In genomic region chr1:226202246-226202645, GRCh38 we compare ENCODE assay signal across 35 cellular contexts. TPM values are rescaled to one million over a fixed set of nuclear protein-coding genes. Genes with fewer than 3 reads are reported as not detected.
"Had no signal": no experiment of that assay in that cellular context is flagged by ENCODE, and none has a peak within 500 bp of the region (broad histone marks: within the 10 kb centered on the region; RNA-seq: fewer than 3 reads in every experiment).

No MANE protein-coding gene starts in this region.

- H3K27ac Mint-ChIP-seq: activated CD4-positive, alpha-beta memory T cell treated with anti-CD3 and anti-CD28 coated beads for 36 hours; activated CD4-positive, alpha-beta T cell treated with anti-CD3 and anti-CD28 coated beads for 36 hours; activated CD4-positive, alpha-beta T cell treated with anti-CD3 and anti-CD28 coated beads, Interleukin-2, amount 10 ng/mL, durations not matched to agents 24 days and 14 days; activated CD8-positive, alpha-beta memory T cell treated with anti-CD3 and anti-CD28 coated beads, Interleukin-2, amount 10 ng/mL, durations not matched to agents 7 days and 5 days; activated CD8-positive, alpha-beta T cell treated with anti-CD3 and anti-CD28 coated beads, Interleukin-2, amount 10 ng/mL, durations not matched to agents 7 days and 5 days; activated naive CD4-positive, alpha-beta T cell treated with anti-CD3 and anti-CD28 coated beads for 36 hours; activated naive CD4-positive, alpha-beta T cell treated with anti-CD3 and anti-CD28 coated beads, Interleukin-2, amount 50 U/mL, for 24 hours; activated naive CD8-positive, alpha-beta T cell treated with anti-CD3 and anti-CD28 coated beads for 36 hours; activated naive CD8-positive, alpha-beta T cell treated with anti-CD3 and anti-CD28 coated beads, Interleukin-2, amount 50 U/mL, for 24 hours; activated T-helper 1 cell treated with anti-CD3 and anti-CD28 coated beads, Interleukin-12 subunit alpha, Interleukin-12 subunit beta, Interleukin-2, Interleukin-4 antibody, amounts not matched to agents 30 ng/mL and 10 ng/mL and 1 ng/mL, durations not matched to agents 14 hours and 24 hours and 36 hours; activated T-helper 2 cell treated with anti-CD3 and anti-CD28 coated beads, Interferon-gamma antibody, Interleukin-2, Interleukin-4, amounts not matched to agents 10 μg/mL and 5 μg/mL and 100 μg/mL, durations not matched to agents 14 hours and 24 hours and 36 hours; effector memory CD8-positive, alpha-beta T cell; T-helper 17 cell; T-helper 2 cell treated with Interferon-gamma antibody and Interleukin-4, amounts not matched to agents 5 μg/mL and 100 μg/mL, for 36 hours had no signal

- H3K4me3 ChIP-seq: adrenal gland, body of pancreas, esophagus muscularis mucosa, gastrocnemius medialis, heart left ventricle had no signal

- H3K4me1 Mint-ChIP-seq: activated CD4-positive, alpha-beta T cell treated with anti-CD3 and anti-CD28 coated beads for 36 hours; activated CD4-positive, alpha-beta T cell treated with anti-CD3 and anti-CD28 coated beads, Interleukin-2, amount 10 ng/mL, durations not matched to agents 24 days and 14 days; activated CD8-positive, alpha-beta memory T cell treated with anti-CD3 and anti-CD28 coated beads, Interleukin-2, amount 10 ng/mL, durations not matched to agents 7 days and 5 days; activated naive CD4-positive, alpha-beta T cell treated with anti-CD3 and anti-CD28 coated beads, Interleukin-2, amount 50 U/mL, for 24 hours; activated naive CD8-positive, alpha-beta T cell treated with anti-CD3 and anti-CD28 coated beads for 36 hours; activated naive CD8-positive, alpha-beta T cell treated with anti-CD3 and anti-CD28 coated beads, Interleukin-2, amount 50 U/mL, for 24 hours had no signal

- H3K27ac ChIP-seq: adrenal gland, body of pancreas, esophagus muscularis mucosa, foreskin keratinocyte, gastrocnemius medialis, heart left ventricle had no signal

- H3K27me3 ChIP-seq: adrenal gland, body of pancreas, esophagus muscularis mucosa, foreskin keratinocyte, gastrocnemius medialis, heart left ventricle had no signal

- DNase-seq: activated CD4-positive, alpha-beta memory T cell treated with anti-CD3 and anti-CD28 coated beads for 36 hours; activated CD4-positive, alpha-beta T cell treated with anti-CD3 and anti-CD28 coated beads for 36 hours; activated CD4-positive, alpha-beta T cell treated with anti-CD3 and anti-CD28 coated beads, Interleukin-2, amount 10 ng/mL, durations not matched to agents 24 days and 14 days; activated CD4-positive, CD25-positive, alpha-beta regulatory T cell; activated CD4-positive, CD25-positive, alpha-beta regulatory T cell treated with anti-CD3 and anti-CD28 coated beads, Interleukin-2, amount 50 U/mL, for 72 hours; activated CD8-positive, alpha-beta memory T cell treated with anti-CD3 and anti-CD28 coated beads, Interleukin-2, amount 10 ng/mL, durations not matched to agents 7 days and 5 days; activated CD8-positive, alpha-beta memory T cell treated with anti-CD3 and anti-CD28 coated beads, Interleukin-2, amount 50 U/mL, for 4 hours; activated CD8-positive, alpha-beta T cell treated with anti-CD3 and anti-CD28 coated beads, Interleukin-2, amount 10 ng/mL, durations not matched to agents 7 days and 5 days; activated effector memory CD4-positive, alpha-beta T cell treated with anti-CD3 and anti-CD28 coated beads, Interleukin-2, amount 50 U/mL, for 16 hours; activated naive CD4-positive, alpha-beta T cell treated with anti-CD3 and anti-CD28 coated beads for 36 hours; activated naive CD8-positive, alpha-beta T cell treated with anti-CD3 and anti-CD28 coated beads for 36 hours; activated naive CD8-positive, alpha-beta T cell treated with anti-CD3 and anti-CD28 coated beads, Interleukin-2, amount 50 U/mL, for 24 hours; activated T-cell treated with anti-CD3 and anti-CD28 coated beads, Interleukin-2, amount 50 U/mL, for 1 hour; activated T-cell treated with anti-CD3 and anti-CD28 coated beads, Interleukin-2, amount 50 U/mL, for 48 hours; adrenal gland; amygdala; aorta; body of pancreas; caudate nucleus; cortex of kidney; dermis blood vessel endothelial cell; effector CD4-positive, alpha-beta T cell; effector memory CD8-positive, alpha-beta T cell; erythroblast; foreskin keratinocyte; gastrocnemius medialis; glutamatergic neuron; heart left ventricle; T-helper 17 cell; T1000 had no signal

- H3K4me3 Mint-ChIP-seq: activated CD4-positive, alpha-beta memory T cell treated with anti-CD3 and anti-CD28 coated beads for 36 hours; activated CD4-positive, alpha-beta T cell treated with anti-CD3 and anti-CD28 coated beads for 36 hours; activated CD4-positive, alpha-beta T cell treated with anti-CD3 and anti-CD28 coated beads, Interleukin-2, amount 10 ng/mL, durations not matched to agents 24 days and 14 days; activated CD8-positive, alpha-beta memory T cell treated with anti-CD3 and anti-CD28 coated beads, Interleukin-2, amount 10 ng/mL, durations not matched to agents 7 days and 5 days; activated CD8-positive, alpha-beta T cell treated with anti-CD3 and anti-CD28 coated beads, Interleukin-2, amount 10 ng/mL, durations not matched to agents 7 days and 5 days; activated naive CD4-positive, alpha-beta T cell treated with anti-CD3 and anti-CD28 coated beads for 36 hours; activated naive CD4-positive, alpha-beta T cell treated with anti-CD3 and anti-CD28 coated beads, Interleukin-2, amount 50 U/mL, for 24 hours; activated naive CD8-positive, alpha-beta T cell treated with anti-CD3 and anti-CD28 coated beads for 36 hours; activated naive CD8-positive, alpha-beta T cell treated with anti-CD3 and anti-CD28 coated beads, Interleukin-2, amount 50 U/mL, for 24 hours; activated T-helper 1 cell treated with anti-CD3 and anti-CD28 coated beads, Interleukin-12 subunit alpha, Interleukin-12 subunit beta, Interleukin-2, Interleukin-4 antibody, amounts not matched to agents 30 ng/mL and 10 ng/mL and 1 ng/mL, durations not matched to agents 14 hours and 24 hours and 36 hours; effector memory CD8-positive, alpha-beta T cell; T-helper 17 cell; T-helper 2 cell treated with Interferon-gamma antibody and Interleukin-4, amounts not matched to agents 5 μg/mL and 100 μg/mL, for 36 hours had no signal

- H3K9me3 ChIP-seq: adrenal gland, body of pancreas, esophagus muscularis mucosa, gastrocnemius medialis, heart left ventricle had no signal

- ATAC-seq: activated CD4-positive, alpha-beta T cell treated with anti-CD3 and anti-CD28 coated beads for 36 hours; activated CD8-positive, alpha-beta memory T cell treated with anti-CD3 and anti-CD28 coated beads, Interleukin-2, amount 10 ng/mL, durations not matched to agents 7 days and 5 days; activated CD8-positive, alpha-beta T cell treated with anti-CD3 and anti-CD28 coated beads, Interleukin-2, amount 10 ng/mL, durations not matched to agents 7 days and 5 days; activated naive CD8-positive, alpha-beta T cell treated with anti-CD3 and anti-CD28 coated beads, Interleukin-2, amount 50 U/mL, for 24 hours; body of pancreas; effector memory CD8-positive, alpha-beta T cell; foreskin keratinocyte; gastrocnemius medialis; heart left ventricle; T-helper 17 cell had no signal

- H3K27me3 Mint-ChIP-seq: activated naive CD4-positive, alpha-beta T cell treated with anti-CD3 and anti-CD28 coated beads, Interleukin-2, amount 50 U/mL, for 24 hours had no signal

- H3K36me3 ChIP-seq: adrenal gland, esophagus muscularis mucosa, gastrocnemius medialis, heart left ventricle had no signal

- H3K4me1 ChIP-seq: adrenal gland, body of pancreas, esophagus muscularis mucosa, foreskin keratinocyte, gastrocnemius medialis had no signal

- H3K9me3 Mint-ChIP-seq: activated CD4-positive, alpha-beta memory T cell treated with anti-CD3 and anti-CD28 coated beads for 36 hours; activated CD4-positive, alpha-beta T cell treated with anti-CD3 and anti-CD28 coated beads, Interleukin-2, amount 10 ng/mL, durations not matched to agents 24 days and 14 days; activated naive CD4-positive, alpha-beta T cell treated with anti-CD3 and anti-CD28 coated beads for 36 hours; activated naive CD4-positive, alpha-beta T cell treated with anti-CD3 and anti-CD28 coated beads, Interleukin-2, amount 50 U/mL, for 24 hours; activated naive CD8-positive, alpha-beta T cell treated with anti-CD3 and anti-CD28 coated beads for 36 hours; activated naive CD8-positive, alpha-beta T cell treated with anti-CD3 and anti-CD28 coated beads, Interleukin-2, amount 50 U/mL, for 24 hours; activated T-helper 1 cell treated with anti-CD3 and anti-CD28 coated beads, Interleukin-12 subunit alpha, Interleukin-12 subunit beta, Interleukin-2, Interleukin-4 antibody, amounts not matched to agents 30 ng/mL and 10 ng/mL and 1 ng/mL, durations not matched to agents 14 hours and 24 hours and 36 hours; activated T-helper 2 cell treated with anti-CD3 and anti-CD28 coated beads, Interferon-gamma antibody, Interleukin-2, Interleukin-4, amounts not matched to agents 10 μg/mL and 5 μg/mL and 100 μg/mL, durations not matched to agents 14 hours and 24 hours and 36 hours; effector memory CD8-positive, alpha-beta T cell; T-helper 2 cell treated with Interferon-gamma antibody and Interleukin-4, amounts not matched to agents 5 μg/mL and 100 μg/mL, for 36 hours had no signal

RNA-seq across cellular contexts. Expression of gene MIXL1, which starts 21.2 kb away (rescaled TPM):
- total RNA-seq: activated CD4-positive, alpha-beta memory T cell treated with anti-CD3 and anti-CD28 coated beads for 36 hours; activated CD4-positive, alpha-beta T cell treated with anti-CD3 and anti-CD28 coated beads for 36 hours; activated CD4-positive, alpha-beta T cell treated with anti-CD3 and anti-CD28 coated beads, Interleukin-2, amount 10 ng/mL, durations not matched to agents 24 days and 14 days; activated CD8-positive, alpha-beta memory T cell treated with anti-CD3 and anti-CD28 coated beads, Interleukin-2, amount 10 ng/mL, durations not matched to agents 7 days and 5 days; activated CD8-positive, alpha-beta T cell treated with anti-CD3 and anti-CD28 coated beads, Interleukin-2, amount 10 ng/mL, durations not matched to agents 7 days and 5 days; activated naive CD4-positive, alpha-beta T cell treated with anti-CD3 and anti-CD28 coated beads for 36 hours; activated T-helper 1 cell treated with anti-CD3 and anti-CD28 coated beads, Interleukin-12 subunit alpha, Interleukin-12 subunit beta, Interleukin-2, Interleukin-4 antibody, amounts not matched to agents 30 ng/mL and 10 ng/mL and 1 ng/mL, durations not matched to agents 14 hours and 24 hours and 36 hours; activated T-helper 2 cell treated with anti-CD3 and anti-CD28 coated beads, Interferon-gamma antibody, Interleukin-2, Interleukin-4, amounts not matched to agents 10 μg/mL and 5 μg/mL and 100 μg/mL, durations not matched to agents 14 hours and 24 hours and 36 hours; adrenal gland; body of pancreas; dermis blood vessel endothelial cell; esophagus muscularis mucosa; foreskin keratinocyte; gastrocnemius medialis; T-helper 17 cell had no signal
- polyA plus RNA-seq: aorta had no signal
